1 cellular context compared by ENCODE assay signal in genomic region chr6:31345026-31345730, GRCh38.
TF ChIP-seq lines count a peak whose summit lies in the region.

No MANE protein-coding gene starts in this region.

TF ChIP-seq in GM12878, 131 proteins besides CTCF, POLR2A, EP300 and RAD21 (continued from another document):
- TF ChIP-seq, protein P1, sequence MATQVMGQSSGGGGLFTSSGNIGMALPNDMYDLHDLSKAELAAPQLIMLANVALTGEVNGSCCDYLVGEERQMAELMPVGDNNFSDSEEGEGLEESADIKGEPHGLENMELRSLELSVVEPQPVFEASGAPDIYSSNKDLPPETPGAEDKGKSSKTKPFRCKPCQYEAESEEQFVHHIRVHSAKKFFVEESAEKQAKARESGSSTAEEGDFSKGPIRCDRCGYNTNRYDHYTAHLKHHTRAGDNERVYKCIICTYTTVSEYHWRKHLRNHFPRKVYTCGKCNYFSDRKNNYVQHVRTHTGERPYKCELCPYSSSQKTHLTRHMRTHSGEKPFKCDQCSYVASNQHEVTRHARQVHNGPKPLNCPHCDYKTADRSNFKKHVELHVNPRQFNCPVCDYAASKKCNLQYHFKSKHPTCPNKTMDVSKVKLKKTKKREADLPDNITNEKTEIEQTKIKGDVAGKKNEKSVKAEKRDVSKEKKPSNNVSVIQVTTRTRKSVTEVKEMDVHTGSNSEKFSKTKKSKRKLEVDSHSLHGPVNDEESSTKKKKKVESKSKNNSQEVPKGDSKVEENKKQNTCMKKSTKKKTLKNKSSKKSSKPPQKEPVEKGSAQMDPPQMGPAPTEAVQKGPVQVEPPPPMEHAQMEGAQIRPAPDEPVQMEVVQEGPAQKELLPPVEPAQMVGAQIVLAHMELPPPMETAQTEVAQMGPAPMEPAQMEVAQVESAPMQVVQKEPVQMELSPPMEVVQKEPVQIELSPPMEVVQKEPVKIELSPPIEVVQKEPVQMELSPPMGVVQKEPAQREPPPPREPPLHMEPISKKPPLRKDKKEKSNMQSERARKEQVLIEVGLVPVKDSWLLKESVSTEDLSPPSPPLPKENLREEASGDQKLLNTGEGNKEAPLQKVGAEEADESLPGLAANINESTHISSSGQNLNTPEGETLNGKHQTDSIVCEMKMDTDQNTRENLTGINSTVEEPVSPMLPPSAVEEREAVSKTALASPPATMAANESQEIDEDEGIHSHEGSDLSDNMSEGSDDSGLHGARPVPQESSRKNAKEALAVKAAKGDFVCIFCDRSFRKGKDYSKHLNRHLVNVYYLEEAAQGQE (IDR thresholded peaks at IDR 0.05; ENCODE audit: low read depth, low read length), result no peak
- TF ChIP-seq GABPA (IDR thresholded peaks at IDR 0.05; ENCODE audit: low read depth) (no peak), NFIC (IDR thresholded peaks at IDR 0.05; ENCODE audit: low read depth, low read length) (no peak), PBX3 (IDR thresholded peaks at IDR 0.05; ENCODE audit: insufficient replicate concordance, low read depth, low read length) (no peak), ELK1 (IDR thresholded peaks at IDR 0.05; ENCODE audit: low read depth, low read length) (no peak), CREB1 (IDR thresholded peaks at IDR 0.05; ENCODE audit: low read depth) (no peak), RELA (IDR thresholded peaks at IDR 0.05; ENCODE audit: borderline replicate concordance, partially characterized antibody) (no peak), TCF3 (IDR thresholded peaks at IDR 0.05; ENCODE audit: borderline replicate concordance, insufficient read depth, low read depth, low read length) (no peak), EZH2 (IDR thresholded peaks at IDR 0.05; ENCODE audit: borderline replicate concordance, control insufficient read depth, low read depth, low read length) (no peak), POLR2AphosphoS2 (IDR thresholded peaks at IDR 0.05; ENCODE audit: low read depth, low read length) (no peak)
